In genomic region chr3:150388468-150389418, GRCh38 we compare ENCODE assay signal across 16 cellular contexts.
"Had no signal": no experiment of that assay in that cellular context is flagged by ENCODE, and none has a peak within 500 bp of the region (broad histone marks: within the 10 kb centered on the region; RNA-seq: fewer than 3 reads in every experiment).

No MANE protein-coding gene starts in this region.

- H3K36me3 ChIP-seq: ovary, sigmoid colon, stomach, upper lobe of left lung had no signal

- DNase-seq: activated CD4-positive, alpha-beta T cell treated with anti-CD3 and anti-CD28 coated beads, Interleukin-2, amount 50 U/mL, for 1 hour; activated CD8-positive, alpha-beta memory T cell treated with anti-CD3 and anti-CD28 coated beads for 24 hours; activated naive CD8-positive, alpha-beta T cell treated with anti-CD3 and anti-CD28 coated beads, Interleukin-2, amount 10 ng/mL, durations not matched to agents 7 days and 5 days; anterior cingulate cortex; endodermal cell; erythroblast; hypothalamus; ovary; sigmoid colon; stimulated activated CD4-positive, alpha-beta T cell treated with anti-CD3 and anti-CD28 coated beads, Interleukin-1b, Interleukin-23, amount 100 ng/mL, for 48 hours; stomach; SW 1271; testis; upper lobe of left lung had no signal

- H3K9me3 ChIP-seq: ovary, sigmoid colon, stomach, testis, upper lobe of left lung had no signal

- H3K4me3 ChIP-seq: ovary, sigmoid colon, stomach, testis, upper lobe of left lung had no signal

- H3K27me3 ChIP-seq: ovary, sigmoid colon, stomach, testis, upper lobe of left lung had no signal

- H3K4me3 Mint-ChIP-seq: activated naive CD8-positive, alpha-beta T cell treated with anti-CD3 and anti-CD28 coated beads, Interleukin-2, amount 10 ng/mL, durations not matched to agents 7 days and 5 days; endodermal cell; neural crest cell; T-helper 2 cell treated with Interferon-gamma antibody and Interleukin-4, amounts not matched to agents 5 μg/mL and 100 μg/mL, for 36 hours had no signal

- H3K27ac Mint-ChIP-seq: activated naive CD8-positive, alpha-beta T cell treated with anti-CD3 and anti-CD28 coated beads, Interleukin-2, amount 10 ng/mL, durations not matched to agents 7 days and 5 days; endodermal cell; T-helper 2 cell treated with Interferon-gamma antibody and Interleukin-4, amounts not matched to agents 5 μg/mL and 100 μg/mL, for 36 hours had no signal

- H3K9me3 Mint-ChIP-seq: activated naive CD8-positive, alpha-beta T cell treated with anti-CD3 and anti-CD28 coated beads, Interleukin-2, amount 10 ng/mL, durations not matched to agents 7 days and 5 days; endodermal cell; T-helper 2 cell treated with Interferon-gamma antibody and Interleukin-4, amounts not matched to agents 5 μg/mL and 100 μg/mL, for 36 hours had no signal

- H3K27ac ChIP-seq: ovary, sigmoid colon, stomach, testis, upper lobe of left lung had no signal

- H3K4me1 ChIP-seq: sigmoid colon, testis, upper lobe of left lung had no signal
